11 cellular contexts compared by ENCODE assay signal in the genomic region with DNA sequence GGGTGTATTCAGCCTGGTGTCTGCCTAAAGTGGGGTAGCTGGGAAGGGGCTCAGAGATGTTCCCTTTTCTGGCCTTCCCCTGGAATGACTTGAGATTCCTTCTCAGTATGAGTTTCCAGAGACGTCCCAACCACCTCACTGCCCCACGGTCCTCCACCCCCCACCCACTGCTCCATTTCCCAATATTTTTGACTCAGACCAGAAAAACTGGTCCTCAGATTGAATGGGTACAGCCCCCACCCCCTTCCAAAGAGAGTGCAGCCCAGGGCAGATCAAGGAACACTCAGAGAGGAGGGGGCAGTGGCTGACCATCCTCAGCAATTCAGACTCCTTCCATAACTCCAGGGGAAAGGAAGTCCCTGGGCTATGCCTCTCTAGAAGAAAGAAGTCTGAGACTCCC. TPM values are rescaled to one million over a fixed set of nuclear protein-coding genes. Genes with fewer than 3 reads are reported as not detected.
DNase-seq lines count a peak whose midpoint lies in the region; ATAC-seq and TF ChIP-seq lines count a peak whose summit lies in the region.
"Had no signal": no experiment of that assay in that cellular context is flagged by ENCODE, and none has a peak within 500 bp of the region (broad histone marks: within the 10 kb centered on the region; RNA-seq: fewer than 3 reads in every experiment).

No MANE protein-coding gene starts in this region.

- H3K9me3 Mint-ChIP-seq in CD4-positive, alpha-beta T cell: no peaks in the 10 kb centered on the region
- no peaks in the 10 kb centered on the region for H3K9me3 Mint-ChIP-seq in brain
- no peaks in the 10 kb centered on the region for H3K9me3 Mint-ChIP-seq in naive thymus-derived CD8-positive, alpha-beta T cell

- peaks cover 29% of the 10 kb centered on the region for H3K36me3 Mint-ChIP-seq in CD4-positive, alpha-beta T cell (ENCODE audit: low read depth)
- peaks cover 39% of the 10 kb centered on the region for H3K36me3 Mint-ChIP-seq in brain
- H3K36me3 Mint-ChIP-seq in naive thymus-derived CD8-positive, alpha-beta T cell: peaks cover 0 to 32% (median 0%) of the 10 kb centered on the region in 3 donors

- H3K4me3 ChIP-seq in HUES48 (ENCODE audit: low read depth, low read length): no peak overlapping the region; the same call in 1 of the 2 replicates

- peaks cover 30% of the 10 kb centered on the region for H3K4me1 ChIP-seq in HUES48 (ENCODE audit: control insufficient read depth, insufficient read depth, low read length)

- no peak overlapping the region for H3K27ac Mint-ChIP-seq in CD4-positive, alpha-beta T cell
- H3K27ac Mint-ChIP-seq in brain: peak overlapping the region; percentile 56 to 89 (median 83)
- peak overlapping the region in 7 of 10 donors; percentile 20 to 91 (median 36) for H3K27ac Mint-ChIP-seq in naive thymus-derived CD8-positive, alpha-beta T cell

- no peak overlapping the region for H3K9ac ChIP-seq in HUES48 (ENCODE audit: low read depth, low read length)

- no peak overlapping the region for H3K27ac ChIP-seq in CD4-positive, alpha-beta T cell (ENCODE audit: low read depth, low read length)
- H3K27ac ChIP-seq in HUES48 (ENCODE audit: low read depth, low read length) (peak overlapping the region; percentile 40), caudate nucleus (ENCODE audit: low read depth, low read length) (no peak overlapping the region)

- POLR2A ChIA-PET in CD4-positive, alpha-beta T cell (lab: Charles Lee): interaction anchor here (1.0 kb wide), 1 partner anchor 14 kb away, joined by 3 read pairs; no protein-coding TSS in a partner anchor
- POLR2A ChIA-PET in naive thymus-derived CD8-positive, alpha-beta T cell (lab: Charles Lee): no interaction called here

- peaks cover 45% of the 10 kb centered on the region for H3K36me3 ChIP-seq in HUES48 (ENCODE audit: control insufficient read depth, insufficient read depth, low read length)

- peaks cover 27% of the 10 kb centered on the region for H3K4me1 Mint-ChIP-seq in CD4-positive, alpha-beta T cell (ENCODE audit: low read depth)
- H3K4me1 Mint-ChIP-seq in brain: peaks cover 52% of the 10 kb centered on the region
- H3K4me1 Mint-ChIP-seq in naive thymus-derived CD8-positive, alpha-beta T cell: peaks cover 19 to 46% (median 37%) of the 10 kb centered on the region in 4 donors

- H3K27me3 Mint-ChIP-seq in CD4-positive, alpha-beta T cell: no peaks in the 10 kb centered on the region
- peaks cover 3% of the 10 kb centered on the region for H3K27me3 Mint-ChIP-seq in brain
- H3K27me3 Mint-ChIP-seq in naive thymus-derived CD8-positive, alpha-beta T cell: no peaks in the 10 kb centered on the region

- ATAC-seq in CD4-positive, alpha-beta T cell (ENCODE audit: poor library complexity): no peak
- no peak for ATAC-seq in naive thymus-derived CD8-positive, alpha-beta T cell

- peak overlapping the region; percentile 71 for H3K4me3 Mint-ChIP-seq in CD4-positive, alpha-beta T cell
- H3K4me3 Mint-ChIP-seq in brain: peak overlapping the region; percentile 78 to 93 (median 81)
- peak overlapping the region in 6 of 10 donors; percentile 39 to 71 (median 54) for H3K4me3 Mint-ChIP-seq in naive thymus-derived CD8-positive, alpha-beta T cell

- H3K9me3 ChIP-seq in CD4-positive, alpha-beta T cell (ENCODE audit: control insufficient read depth, low read length): no peaks in the 10 kb centered on the region
- no peaks in the 10 kb centered on the region for H3K9me3 ChIP-seq in HUES48 (ENCODE audit: control insufficient read depth, insufficient read depth, low read length)

- no peak for TF ChIP-seq CTCF in CD4-positive, alpha-beta T cell (IDR thresholded peaks at IDR 0.05)
- TF ChIP-seq CTCF in brain (conservative IDR thresholded peaks at IDR 0.05): no peak

- no peak for DNase-seq in CD4-positive, alpha-beta T cell
- DNase-seq in naive thymus-derived CD8-positive, alpha-beta T cell: no peak
- DNase-seq in caudate nucleus (lab: John Stamatoyannopoulos, UW): no peak
- no peak for DNase-seq in AG08396 (ENCODE audit: low spot score)
- DNase-seq in HPDE6-E6E7 (ENCODE audit: extremely low spot score): no peak
- no peak for DNase-seq in epidermal melanocyte (ENCODE audit: insufficient read length, low spot score)
- DNase-seq: activated CD4-positive, alpha-beta T cell treated with anti-CD3 and anti-CD28 coated beads, Interleukin-2, amount 50 U/mL, for 48 hours; NCI-H1436; NCI-H774 had no signal

- no peaks in the 10 kb centered on the region for H3K27me3 ChIP-seq in CD4-positive, alpha-beta T cell (ENCODE audit: control insufficient read depth, insufficient read depth, low read length)
- H3K27me3 ChIP-seq in HUES48 (ENCODE audit: control insufficient read depth, insufficient read depth, low read length): no peaks in the 10 kb centered on the region

- CTCF ChIA-PET in CD4-positive, alpha-beta T cell (lab: Charles Lee): no interaction called here

- intact Hi-C loops in CD4-positive, alpha-beta T cell (cut with DNase I, micrococcal nuclease): loop anchor here in 1 of 2 experiments (5.0 kb wide), 2 partner anchors 48 to 102 kb away; a partner anchor contains a TSS

RNA-seq across cellular contexts. Expression of a gene that starts 3.2 kb away (rescaled TPM):
- 10 to 100 TPM; 25.9 to 28.3 TPM for total RNA-seq in CD4-positive, alpha-beta T cell
- polyA plus RNA-seq in brain (ENCODE audit: insufficient read depth, low read depth, low replicate concordance): 126 TPM
- total RNA-seq in naive thymus-derived CD8-positive, alpha-beta T cell: 10 to 100 TPM; 69.9 to 79.3 TPM
- 10 to 100 TPM; 42.7 to 61.3 (median 50.1) TPM for polyA plus RNA-seq in naive thymus-derived CD8-positive, alpha-beta T cell

RNA-seq across cellular contexts. Expression of a gene that starts 14.9 kb away (rescaled TPM):
- 1 to 10 TPM; 2.2 to 2.7 TPM for total RNA-seq in CD4-positive, alpha-beta T cell
- 6.2 TPM for polyA plus RNA-seq in brain (ENCODE audit: insufficient read depth, low read depth, low replicate concordance)
- total RNA-seq in naive thymus-derived CD8-positive, alpha-beta T cell: not detected
- under 1 TPM in 2 of 3 donors, not detected in 1; 0.08 to 0.09 TPM for polyA plus RNA-seq in naive thymus-derived CD8-positive, alpha-beta T cell

RNA-seq across cellular contexts. Expression of a gene that starts 50.3 kb away (rescaled TPM):
- total RNA-seq in CD4-positive, alpha-beta T cell: 10 to 100 TPM; 32.9 to 34.0 TPM
- polyA plus RNA-seq in brain (ENCODE audit: insufficient read depth, low read depth, low replicate concordance): 2.2 TPM
- 10 to 100 TPM; 21.6 to 22.6 TPM for total RNA-seq in naive thymus-derived CD8-positive, alpha-beta T cell
- 1 to 10 TPM; 5.0 to 6.3 (median 5.4) TPM for polyA plus RNA-seq in naive thymus-derived CD8-positive, alpha-beta T cell

RNA-seq across cellular contexts. Expression of a gene that starts 51.0 kb away (rescaled TPM):
- 10 to 100 TPM; 19.2 to 23.4 TPM for total RNA-seq in CD4-positive, alpha-beta T cell
- polyA plus RNA-seq in brain (ENCODE audit: insufficient read depth, low read depth, low replicate concordance): 808 TPM
- total RNA-seq in naive thymus-derived CD8-positive, alpha-beta T cell: 10 to 100 TPM; 30.6 to 34.1 TPM
- polyA plus RNA-seq in naive thymus-derived CD8-positive, alpha-beta T cell: 10 to 100 TPM; 27.0 to 33.6 (median 27.5) TPM
